ENCODE assay signal across 1 cellular context in the genomic region with DNA sequence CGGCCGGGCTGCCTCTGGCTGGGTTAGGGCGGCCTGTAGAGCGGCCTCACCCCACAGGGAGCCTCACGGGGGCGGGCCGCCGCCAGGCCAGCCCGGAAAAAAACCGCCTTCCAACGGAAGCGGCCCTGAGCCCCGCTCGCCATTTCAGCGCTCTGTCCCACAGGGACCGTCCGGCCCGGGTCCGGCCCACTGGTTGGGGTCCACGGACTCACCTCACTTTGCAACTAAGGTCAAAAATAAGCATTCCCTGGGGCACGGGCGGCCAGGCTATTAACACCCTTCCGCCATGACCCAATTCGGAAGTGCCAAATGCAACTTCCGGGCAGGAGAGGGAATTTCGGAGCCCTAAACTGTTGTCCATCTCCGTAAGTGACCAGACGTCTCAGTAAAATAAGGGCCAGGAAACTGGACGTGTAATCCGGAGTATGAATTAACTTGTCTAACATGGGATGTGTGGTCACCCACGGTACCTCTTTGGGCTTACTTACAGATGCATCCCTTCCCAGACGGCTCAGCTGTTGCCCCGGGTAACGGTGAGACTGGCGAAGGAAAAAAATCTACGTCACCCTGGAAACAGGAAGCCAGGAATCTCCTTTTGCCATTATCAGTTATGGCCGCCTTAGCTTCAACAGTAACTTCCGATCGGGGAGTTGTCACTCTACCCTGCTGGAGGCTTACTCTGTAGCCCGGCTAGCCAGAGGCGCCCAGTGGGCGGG.
TF ChIP-seq lines count a peak whose summit lies in the region.

Gene BBIP1 (minus strand): TSS at position 548 of the 716 bp plus-strand sequence. CDS start 1,023 bp downstream, outside the sequence.

TF ChIP-seq in SK-N-SH, 30 proteins besides CTCF, POLR2A, EP300 and RAD21 (continued from another document):
- TF ChIP-seq FOXM1 (IDR thresholded peaks at IDR 0.05; ENCODE audit: low read depth) (no peak), FOSL2 (IDR thresholded peaks at IDR 0.05; ENCODE audit: borderline replicate concordance, low read depth) (no peak), NFIC (IDR thresholded peaks at IDR 0.05; ENCODE audit: borderline replicate concordance) (no peak), ZBTB33 (IDR thresholded peaks at IDR 0.05; ENCODE audit: borderline replicate concordance, low read depth) (peak; percentile 42; the same call in 1 of the 2 replicates), GABPA (IDR thresholded peaks at IDR 0.05; ENCODE audit: low read depth) (peak; percentile 86), FOXJ3 (CRISPR knock-in tag; IDR thresholded peaks at IDR 0.05) (no peak), USF2 (IDR thresholded peaks at IDR 0.05; ENCODE audit: borderline replicate concordance, low read depth, low read length) (no peak), TAF1 (IDR thresholded peaks at IDR 0.05; ENCODE audit: borderline replicate concordance, low read depth, low read length) (peak; percentile 49; the same call in 1 of the 2 replicates), ELF1 (IDR thresholded peaks at IDR 0.05) (peak; percentile 85), MEF2A (IDR thresholded peaks at IDR 0.05; ENCODE audit: borderline replicate concordance, low read depth) (peak; percentile 19; the same call in 1 of the 2 replicates), POLR2AphosphoS5 (IDR thresholded peaks at IDR 0.05; ENCODE audit: low read depth, low read length) (peak; percentile 85), NRF1 (IDR thresholded peaks at IDR 0.05; ENCODE audit: low read depth, low read length) (no peak), CHD2 (IDR thresholded peaks at IDR 0.05; ENCODE audit: low read length, partially characterized antibody) (peak; percentile 58), TEAD4 (IDR thresholded peaks at IDR 0.05; ENCODE audit: borderline replicate concordance, insufficient read depth) (0 out of 2 replicates have a peak, but pooled peaks have one; percentile 18), GATA2 (CRISPR knock-in tag; IDR thresholded peaks at IDR 0.05) (no peak), PBX3 (IDR thresholded peaks at IDR 0.05) (peak; percentile 59), MXI1 (IDR thresholded peaks at IDR 0.05; ENCODE audit: low read depth, low read length) (peak; percentile 45; the same call in 1 of the 2 replicates), YY1 (IDR thresholded peaks at IDR 0.05; ENCODE audit: low read depth) (peak; percentile 96), SIN3A (IDR thresholded peaks at IDR 0.05; ENCODE audit: borderline replicate concordance, low read depth, low read length) (peak; percentile 31; the same call in 1 of the 2 replicates), EZH2phosphoT487 (IDR thresholded peaks at IDR 0.05; ENCODE audit: borderline replicate concordance, low read depth) (no peak)
- TF ChIP-seq, protein P1, sequence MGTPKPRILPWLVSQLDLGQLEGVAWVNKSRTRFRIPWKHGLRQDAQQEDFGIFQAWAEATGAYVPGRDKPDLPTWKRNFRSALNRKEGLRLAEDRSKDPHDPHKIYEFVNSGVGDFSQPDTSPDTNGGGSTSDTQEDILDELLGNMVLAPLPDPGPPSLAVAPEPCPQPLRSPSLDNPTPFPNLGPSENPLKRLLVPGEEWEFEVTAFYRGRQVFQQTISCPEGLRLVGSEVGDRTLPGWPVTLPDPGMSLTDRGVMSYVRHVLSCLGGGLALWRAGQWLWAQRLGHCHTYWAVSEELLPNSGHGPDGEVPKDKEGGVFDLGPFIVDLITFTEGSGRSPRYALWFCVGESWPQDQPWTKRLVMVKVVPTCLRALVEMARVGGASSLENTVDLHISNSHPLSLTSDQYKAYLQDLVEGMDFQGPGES (IDR thresholded peaks at IDR 0.05; ENCODE audit: low read depth, low read length): no peak
- TF ChIP-seq, protein P2, sequence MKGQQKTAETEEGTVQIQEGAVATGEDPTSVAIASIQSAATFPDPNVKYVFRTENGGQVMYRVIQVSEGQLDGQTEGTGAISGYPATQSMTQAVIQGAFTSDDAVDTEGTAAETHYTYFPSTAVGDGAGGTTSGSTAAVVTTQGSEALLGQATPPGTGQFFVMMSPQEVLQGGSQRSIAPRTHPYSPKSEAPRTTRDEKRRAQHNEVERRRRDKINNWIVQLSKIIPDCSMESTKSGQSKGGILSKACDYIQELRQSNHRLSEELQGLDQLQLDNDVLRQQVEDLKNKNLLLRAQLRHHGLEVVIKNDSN (IDR thresholded peaks at IDR 0.05; ENCODE audit: borderline replicate concordance, low read depth): no peak
- TF ChIP-seq, protein P3, sequence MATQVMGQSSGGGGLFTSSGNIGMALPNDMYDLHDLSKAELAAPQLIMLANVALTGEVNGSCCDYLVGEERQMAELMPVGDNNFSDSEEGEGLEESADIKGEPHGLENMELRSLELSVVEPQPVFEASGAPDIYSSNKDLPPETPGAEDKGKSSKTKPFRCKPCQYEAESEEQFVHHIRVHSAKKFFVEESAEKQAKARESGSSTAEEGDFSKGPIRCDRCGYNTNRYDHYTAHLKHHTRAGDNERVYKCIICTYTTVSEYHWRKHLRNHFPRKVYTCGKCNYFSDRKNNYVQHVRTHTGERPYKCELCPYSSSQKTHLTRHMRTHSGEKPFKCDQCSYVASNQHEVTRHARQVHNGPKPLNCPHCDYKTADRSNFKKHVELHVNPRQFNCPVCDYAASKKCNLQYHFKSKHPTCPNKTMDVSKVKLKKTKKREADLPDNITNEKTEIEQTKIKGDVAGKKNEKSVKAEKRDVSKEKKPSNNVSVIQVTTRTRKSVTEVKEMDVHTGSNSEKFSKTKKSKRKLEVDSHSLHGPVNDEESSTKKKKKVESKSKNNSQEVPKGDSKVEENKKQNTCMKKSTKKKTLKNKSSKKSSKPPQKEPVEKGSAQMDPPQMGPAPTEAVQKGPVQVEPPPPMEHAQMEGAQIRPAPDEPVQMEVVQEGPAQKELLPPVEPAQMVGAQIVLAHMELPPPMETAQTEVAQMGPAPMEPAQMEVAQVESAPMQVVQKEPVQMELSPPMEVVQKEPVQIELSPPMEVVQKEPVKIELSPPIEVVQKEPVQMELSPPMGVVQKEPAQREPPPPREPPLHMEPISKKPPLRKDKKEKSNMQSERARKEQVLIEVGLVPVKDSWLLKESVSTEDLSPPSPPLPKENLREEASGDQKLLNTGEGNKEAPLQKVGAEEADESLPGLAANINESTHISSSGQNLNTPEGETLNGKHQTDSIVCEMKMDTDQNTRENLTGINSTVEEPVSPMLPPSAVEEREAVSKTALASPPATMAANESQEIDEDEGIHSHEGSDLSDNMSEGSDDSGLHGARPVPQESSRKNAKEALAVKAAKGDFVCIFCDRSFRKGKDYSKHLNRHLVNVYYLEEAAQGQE (IDR thresholded peaks at IDR 0.05; ENCODE audit: low read depth, low read length): no peak; the same call in 1 of the 2 replicates
- TF ChIP-seq, protein P4, sequence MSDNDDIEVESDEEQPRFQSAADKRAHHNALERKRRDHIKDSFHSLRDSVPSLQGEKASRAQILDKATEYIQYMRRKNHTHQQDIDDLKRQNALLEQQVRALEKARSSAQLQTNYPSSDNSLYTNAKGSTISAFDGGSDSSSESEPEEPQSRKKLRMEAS (IDR thresholded peaks at IDR 0.05; ENCODE audit: low read depth): peak; percentile 50; the same call in 1 of the 2 replicates
TF ChIP-seq in SK-N-SH: peak in this region for 16.
